In genomic region chr3:174786825-174787224, GRCh38 we compare ENCODE assay signal across 27 cellular contexts.
A peak's percentile ranks its signal among the peaks of the same experiment; 100 is the strongest.
DNase-seq lines count a peak whose midpoint lies in the region; FAIRE-seq and TF ChIP-seq lines count a peak whose summit lies in the region.
"Had no signal": no experiment of that assay in that cellular context is flagged by ENCODE, and none has a peak within 500 bp of the region (broad histone marks: within the 10 kb centered on the region; RNA-seq: fewer than 3 reads in every experiment).

No MANE protein-coding gene starts in this region.

- DNase-seq in kidney (no peak), LoVo (ENCODE audit: low spot score) (no peak), T-helper 9 cell (no peak), DMS114 treated with DMSO at 0.1 percent for 48 hours (lab: John Stamatoyannopoulos, UW; ENCODE audit: unreplicated experiment) (no peak), NCI-H345 treated with DMSO at 0.1 percent for 48 hours (lab: John Stamatoyannopoulos, UW; ENCODE audit: unreplicated experiment) (no peak)
- DNase-seq: ACHN; AML-193; BE2C; Calu3; CD4-positive, alpha-beta T cell; CD8-positive, alpha-beta memory T cell; COR-L47; DMS153; DND-41; GDM1; GM23248; H7; HCEC 1CT had no signal

- H3K9me3 ChIP-seq in kidney (ENCODE audit: control insufficient read depth in 1 of 2, low read length in 2 of 2), result no peaks in the 10 kb centered on the region
- H3K9me3 ChIP-seq: A549; BE2C; BLaER1 treated with 17β-estradiol and CSF1 and Interleukin-3, amounts not matched to agents 10 nM and 100 nM had no signal

- H3K4me3 ChIP-seq in kidney (ENCODE audit: low read length in 2 of 2), result no peak overlapping the region
- H3K4me3 ChIP-seq: A549; BLaER1 treated with 17β-estradiol and CSF1 and Interleukin-3, amounts not matched to agents 10 nM and 100 nM; GM12878; GM23248 had no signal

- intact Hi-C loops in kidney (cut with DNase I), result no loop called here

- H3K9ac ChIP-seq in kidney (ENCODE audit: low read length in 2 of 2), result no peak overlapping the region
- H3K9ac ChIP-seq: BLaER1 treated with 17β-estradiol and CSF1 and Interleukin-3, amounts not matched to agents 10 nM and 100 nM; GM23248 had no signal

- TF ChIP-seq CTCF in kidney (IDR thresholded peaks at IDR 0.05; ENCODE audit: borderline replicate concordance, extremely low read depth, insufficient read depth), result no peak

- FAIRE-seq in A204.1 (lab: Jason Lieb, UNC) (peak; percentile 91), TTC549 (lab: Jason Lieb, UNC) (peak; percentile 46), endometrium (lab: Jason Lieb, UNC) (peak; percentile 95), kidney (lab: Jason Lieb, UNC) (peak; percentile 47)
- FAIRE-seq: A549, GM12878, GM19239, H1 had no signal

- no peaks in the 10 kb centered on the region for H3K36me3 ChIP-seq in kidney (ENCODE audit: control insufficient read depth in 1 of 2, insufficient read depth in 2 of 2, low read length in 2 of 2)
- H3K36me3 ChIP-seq: BE2C; BLaER1 treated with 17β-estradiol and CSF1 and Interleukin-3, amounts not matched to agents 10 nM and 100 nM had no signal

- H3K4me1 ChIP-seq in kidney (ENCODE audit: control insufficient read depth in 1 of 2, insufficient read depth in 1 of 2, low read depth in 1 of 2, low read length in 2 of 2), result no peaks in the 10 kb centered on the region
- H3K4me1 ChIP-seq: A549; BE2C; BLaER1 treated with 17β-estradiol and CSF1 and Interleukin-3, amounts not matched to agents 10 nM and 100 nM had no signal

- no peak overlapping the region for H3K27ac ChIP-seq in kidney (ENCODE audit: low read depth in 2 of 2, low read length in 2 of 2)
- H3K27ac ChIP-seq: 22Rv1; A549; BLaER1 treated with 17β-estradiol and CSF1 and Interleukin-3, amounts not matched to agents 10 nM and 100 nM; GM23248 had no signal
